In genomic region chr1:94820918-94821317, GRCh38 we compare ENCODE assay signal across 8 cellular contexts. TPM values are rescaled to one million over a fixed set of nuclear protein-coding genes. Genes with fewer than 3 reads are reported as not detected.
A peak's percentile ranks its signal among the peaks of the same experiment; 100 is the strongest.
DNase-seq lines count a peak whose midpoint lies in the region; ATAC-seq and TF ChIP-seq lines count a peak whose summit lies in the region.

No MANE protein-coding gene starts in this region.

- no peaks in the 10 kb centered on the region for H3K4me1 ChIP-seq in RWPE2 (ENCODE audit: insufficient read depth, poor library complexity, severe bottlenecking)
- H3K4me1 ChIP-seq in heart left ventricle = peaks cover 0 to 24% (median 6%) of the 10 kb centered on the region in 12 donors

- H3K36me3 Mint-ChIP-seq in Calu3 (ENCODE audit: insufficient read depth, unreplicated experiment) (peaks cover 34% of the 10 kb centered on the region), progenitor cell of endocrine pancreas (ENCODE audit: insufficient read depth) (peaks cover 23% of the 10 kb centered on the region)

- ATAC-seq in RWPE2 (ENCODE audit: low read depth) (no peak), heart left ventricle (peak in 2 of 4 donors; percentile 38 to 52), GM19397 (IDR thresholded peaks at IDR 0.05; ENCODE audit: unreplicated experiment) (no peak), HG03439 (IDR thresholded peaks at IDR 0.05; ENCODE audit: unreplicated experiment) (no peak), GM21381 (IDR thresholded peaks at IDR 0.05; ENCODE audit: unreplicated experiment) (no peak)

- TSS peak; percentile 62 for BruUV-seq in Calu3 (replicated peaks; lab: Mats Ljungman, UMichigan)

- no peak overlapping the region for H3K27ac ChIP-seq in RWPE2 (ENCODE audit: poor library complexity, severe bottlenecking)
- H3K27ac ChIP-seq in heart left ventricle = peak overlapping the region in 2 of 12 donors; percentile 67 to 78

- H3K27me3 ChIP-seq in RWPE2 (ENCODE audit: insufficient read depth, poor library complexity, severe bottlenecking) (no peaks in the 10 kb centered on the region), heart left ventricle (peaks cover 0 to 34% (median 0%) of the 10 kb centered on the region in 9 donors)

- H3K4me3 Mint-ChIP-seq in Calu3 (ENCODE audit: low read depth, unreplicated experiment) (peak overlapping the region; percentile 88), progenitor cell of endocrine pancreas (ENCODE audit: low read depth) (peak overlapping the region; percentile 86)

- H3K36me3 ChIP-seq in RWPE2 (ENCODE audit: low read depth) (no peaks in the 10 kb centered on the region), heart left ventricle (peaks cover 0 to 1% (median 0%) of the 10 kb centered on the region in 9 donors)

- H3K27ac Mint-ChIP-seq in Calu3 (ENCODE audit: unreplicated experiment) (peak overlapping the region; percentile 82), progenitor cell of endocrine pancreas (peak overlapping the region; percentile 95)

- CTCF ChIA-PET in Calu3 (lab: Charles Lee) = interaction anchor here (1.4 to 1.8 kb wide), 3 partner anchors 12 to 221 kb away, joined by 3 to 5 read pairs (median 5); no protein-coding TSS in a partner anchor

- 44 to 55% (median 50%) methylated on average over 7 of the region's 7 CpGs for WGBS in heart left ventricle, 4 donors

- no peaks in the 10 kb centered on the region for H3K9me3 Mint-ChIP-seq in Calu3 (ENCODE audit: low read depth, unreplicated experiment)
- peaks cover 9% of the 10 kb centered on the region for H3K9me3 Mint-ChIP-seq in progenitor cell of endocrine pancreas (ENCODE audit: low read depth)

- no peaks in the 10 kb centered on the region for H3K27me3 Mint-ChIP-seq in Calu3 (ENCODE audit: unreplicated experiment)
- no peaks in the 10 kb centered on the region for H3K27me3 Mint-ChIP-seq in progenitor cell of endocrine pancreas

- no peaks in the 10 kb centered on the region for H3K9me3 ChIP-seq in RWPE2 (ENCODE audit: severe bottlenecking)
- peaks cover 0 to 8% (median 0%) of the 10 kb centered on the region in 12 donors for H3K9me3 ChIP-seq in heart left ventricle

- no peak for TF ChIP-seq POLR2A in heart left ventricle (IDR thresholded peaks at IDR 0.05)

- peaks cover 37% of the 10 kb centered on the region for H3K4me1 Mint-ChIP-seq in Calu3 (ENCODE audit: low read depth, unreplicated experiment)
- H3K4me1 Mint-ChIP-seq in progenitor cell of endocrine pancreas (ENCODE audit: low read depth) = peaks cover 38% of the 10 kb centered on the region

- H3K4me3 ChIP-seq in RWPE2 (ENCODE audit: severe bottlenecking) = peak overlapping the region; percentile 39
- H3K4me3 ChIP-seq in heart left ventricle = peak overlapping the region in 11 of 12 donors; percentile 61 to 88 (median 64)

- intact Hi-C loops in Calu3 (cut with micrococcal nuclease; ENCODE audit: unreplicated experiment) = no loop called here
- intact Hi-C loops in heart left ventricle (cut with DNase I) = loop anchor here in 1 of 10 donors (1.0 kb wide), 1 partner anchor 222 kb away; no protein-coding TSS in a partner anchor

- no peak for DNase-seq in Calu3
- DNase-seq in RWPE2 (ENCODE audit: low spot score) = no peak
- DNase-seq in heart left ventricle = no peak
- DNase-seq in progenitor cell of endocrine pancreas (ENCODE audit: low spot score, unreplicated experiment) = no peak
- DNase-seq in NCI-H2029 (lab: John Stamatoyannopoulos, UW) = no peak

- TF ChIP-seq CTCF in Calu3 (IDR thresholded peaks at IDR 0.05; ENCODE audit: unreplicated experiment) = no peak
- no peak for TF ChIP-seq CTCF in RWPE2 (IDR thresholded peaks at IDR 0.05; ENCODE audit: poor library complexity, severe bottlenecking)
- TF ChIP-seq CTCF in heart left ventricle (IDR thresholded peaks at IDR 0.05) = no peak
- no peak for TF ChIP-seq CTCF in progenitor cell of endocrine pancreas (IDR thresholded peaks at IDR 0.05; ENCODE audit: unreplicated experiment)

RNA-seq across cellular contexts. Expression of gene SLC44A3, which starts 0.8 kb away (rescaled TPM):
- 32.0 and 34.5 TPM in 2 replicates for total RNA-seq in Calu3 (2022)
- 1 to 10 TPM; 2.7 to 8.8 (median 5.9) TPM for total RNA-seq in heart left ventricle
- polyA plus RNA-seq in heart left ventricle = 1 to 10 TPM; 1.3 to 1.4 TPM
- total RNA-seq in progenitor cell of endocrine pancreas = 70.4 and 75.4 TPM in 2 replicates
